21 cellular contexts compared by ENCODE assay signal in the genomic region with DNA sequence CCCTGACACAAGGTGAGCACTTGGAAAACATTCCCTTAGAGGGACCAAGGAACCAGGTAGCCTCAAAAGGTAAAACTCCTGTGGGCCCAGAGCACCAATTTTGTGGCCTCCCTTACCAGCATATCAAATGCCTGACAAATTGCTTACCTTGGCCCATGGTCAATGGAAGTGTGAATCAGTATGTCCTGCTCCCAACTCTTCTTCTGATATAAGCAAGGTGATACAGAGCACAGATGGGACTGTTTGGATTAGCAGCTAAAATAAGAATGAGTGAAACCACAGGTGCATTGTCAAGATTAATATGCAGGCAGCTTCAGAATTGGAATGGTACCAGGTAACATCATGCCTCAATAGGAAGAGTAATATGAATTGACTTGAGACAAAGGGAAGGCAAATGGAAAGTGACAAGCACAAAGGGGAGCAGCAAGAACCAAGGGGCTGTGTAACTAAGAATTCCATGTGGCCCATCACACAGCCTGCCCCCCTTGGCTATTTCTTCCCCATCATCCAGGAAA.
A peak's percentile ranks its signal among the peaks of the same experiment; 100 is the strongest.
DNase-seq lines count a peak whose midpoint lies in the region; ATAC-seq lines count a peak whose summit lies in the region.
"Had no signal": no experiment of that assay in that cellular context is flagged by ENCODE, and none has a peak within 500 bp of the region (broad histone marks: within the 10 kb centered on the region; RNA-seq: fewer than 3 reads in every experiment).

No MANE protein-coding gene starts in this region.

- DNase-seq in NCI-H1092 treated with DMSO at 0.1 percent for 48 hours (lab: John Stamatoyannopoulos, UW) (peak; percentile 46), NCI-H1092 (lab: John Stamatoyannopoulos, UW) (no peak), COR-L47 (lab: John Stamatoyannopoulos, UW) (peak; percentile 88), NCI-H2029 treated with DMSO at 0.1 percent for 48 hours (lab: John Stamatoyannopoulos, UW) (peak; percentile 28), cerebellar nuclear complex (lab: John Stamatoyannopoulos, UW) (peak; percentile 79 to 88)
- no peak for DNase-seq in activated T-cell treated with anti-CD3 and anti-CD28 coated beads, Interleukin-2, amount 50 U/mL, for 4 hours
- DNase-seq: 8988T; CD4-positive, alpha-beta memory T cell; EL; H7; Karpas-422; MV-4-11; NCI-H1436; NCI-H2081 treated with DMSO at 0.1 percent for 48 hours; NCI-H2227 treated with DMSO at 0.1 percent for 48 hours; NCI-H526; NK-92 treated with Interleukin-12 subunit alpha and Interleukin-12 subunit beta, amount 100 ng/mL, for 24 hours; SHP77 treated with DMSO at 0.1 percent for 48 hours; T-helper 2 cell had no signal

- peaks cover 18% of the 10 kb centered on the region for H3K9me3 Mint-ChIP-seq in activated T-cell treated with anti-CD3 and anti-CD28 coated beads, Interleukin-2, amount 50 U/mL, for 4 hours

- no peaks in the 10 kb centered on the region for H3K36me3 Mint-ChIP-seq in activated T-cell treated with anti-CD3 and anti-CD28 coated beads, Interleukin-2, amount 50 U/mL, for 4 hours (ENCODE audit: insufficient read depth)
- H3K36me3 Mint-ChIP-seq: CD4-positive, alpha-beta memory T cell; IgD-negative memory B cell had no signal

- H3K27me3 Mint-ChIP-seq in activated T-cell treated with anti-CD3 and anti-CD28 coated beads, Interleukin-2, amount 50 U/mL, for 4 hours (ENCODE audit: low read depth), result peaks cover 23% of the 10 kb centered on the region

- ATAC-seq in activated T-cell treated with anti-CD3 and anti-CD28 coated beads, Interleukin-2, amount 50 U/mL, for 4 hours, result no peak
- no peak for ATAC-seq in GM21717 (IDR thresholded peaks at IDR 0.05; ENCODE audit: unreplicated experiment)

- H3K4me1 Mint-ChIP-seq in activated T-cell treated with anti-CD3 and anti-CD28 coated beads, Interleukin-2, amount 50 U/mL, for 4 hours (ENCODE audit: low read depth), result no peaks in the 10 kb centered on the region
- H3K4me1 Mint-ChIP-seq: CD4-positive, alpha-beta memory T cell had no signal

- H3K4me3 Mint-ChIP-seq in activated T-cell treated with anti-CD3 and anti-CD28 coated beads, Interleukin-2, amount 50 U/mL, for 4 hours, result no peak overlapping the region
- H3K4me3 Mint-ChIP-seq: CD4-positive, alpha-beta memory T cell; IgD-negative memory B cell had no signal

Comparison
In these comparisons a context has a peak if more than half of its experiments do, and no peak if none do; other contexts are left out.
1. DNase-seq: peak in NCI-H1092 treated with DMSO at 0.1 percent for 48 hours (single experiment), COR-L47 (single experiment), NCI-H2029 treated with DMSO at 0.1 percent for 48 hours (single experiment) and cerebellar nuclear complex (2 of 2); none in NCI-H1092 (single experiment) and activated T-cell treated with anti-CD3 and anti-CD28 coated beads, Interleukin-2, amount 50 U/mL, for 4 hours (single experiment).